Comparison of ENCODE assay signal across 22 cellular contexts in the genomic region with DNA sequence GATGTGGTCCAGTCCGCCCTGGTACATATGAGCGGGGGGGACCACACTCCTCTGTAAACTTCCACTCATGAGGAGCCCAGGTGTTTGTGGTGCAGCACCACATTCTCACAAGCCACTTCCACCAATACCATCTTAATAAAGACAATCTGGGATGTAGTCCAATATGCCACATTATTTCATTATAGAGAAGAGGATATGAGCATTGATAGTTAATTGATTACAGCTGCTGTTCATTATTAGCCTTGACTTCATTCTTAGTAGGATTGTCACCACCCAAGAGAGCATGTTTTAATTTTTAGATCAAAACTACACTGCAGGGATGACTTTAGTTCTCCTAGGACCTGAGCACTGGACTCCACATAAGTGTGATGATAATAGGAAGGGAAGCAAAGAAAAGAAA.
"Had no signal": no experiment of that assay in that cellular context is flagged by ENCODE, and none has a peak within 500 bp of the region (broad histone marks: within the 10 kb centered on the region; RNA-seq: fewer than 3 reads in every experiment).

No MANE protein-coding gene starts in this region.

- H3K27me3 Mint-ChIP-seq: IgD-negative memory B cell had no signal

- H3K27me3 ChIP-seq: SJSA1 had no signal

- H3K27ac ChIP-seq: HL-60, KMS-11, SJSA1, SK-N-MC had no signal

- H3K4me3 ChIP-seq: K562, SJSA1, SK-N-MC had no signal

- H3K9ac ChIP-seq: KMS-11 had no signal

- H3K4me1 ChIP-seq: SJSA1 had no signal

- H3K9me3 Mint-ChIP-seq: IgD-negative memory B cell had no signal

- H3K4me2 ChIP-seq: KMS-11 had no signal

- H3K9me3 ChIP-seq: SJSA1 had no signal

- H3K4me3 Mint-ChIP-seq: IgD-negative memory B cell had no signal

- DNase-seq: MV-4-11, NCI-H1048, NCI-H1105, NCI-H1417, NCI-H1436 treated with DMSO at 0.1 percent for 48 hours, NCI-H1694, NCI-H187 treated with DMSO at 0.1 percent for 48 hours, NCI-H2029 treated with DMSO at 0.1 percent for 48 hours, NCI-H2171 treated with DMSO at 0.1 percent for 48 hours, NCI-H2227 treated with DMSO at 0.1 percent for 48 hours, NCI-H524, NCI-H69, NCI-H774, Right ventricle myocardium superior, RPMI8226, SIG-M5 had no signal
